ENCODE assay signal across 19 cellular contexts in genomic region chr12:53603804-53604203, GRCh38. TPM values are rescaled to one million over a fixed set of nuclear protein-coding genes. Genes with fewer than 3 reads are reported as not detected.
DNase-seq lines count a peak whose midpoint lies in the region; ATAC-seq, FAIRE-seq and TF ChIP-seq lines count a peak whose summit lies in the region.
"Had no signal": no experiment of that assay in that cellular context is flagged by ENCODE, and none has a peak within 500 bp of the region (broad histone marks: within the 10 kb centered on the region; RNA-seq: fewer than 3 reads in every experiment).

No MANE protein-coding gene starts in this region.

- no peak overlapping the region for H3K4me3 ChIP-seq in DND-41 (ENCODE audit: low read depth in 1 of 2, low read length in 2 of 2)
- peak overlapping the region in 7 of 59 donors; percentile 1 to 33 (median 15) for H3K4me3 ChIP-seq in dorsolateral prefrontal cortex
- H3K4me3 ChIP-seq: vagina had no signal

- peak overlapping the region; percentile 93 for H3K27ac Mint-ChIP-seq in nephron progenitor cell
- H3K27ac Mint-ChIP-seq: T-helper 1 cell treated with Interleukin-12 subunit alpha and Interleukin-12 subunit beta and Interleukin-4 antibody, amounts not matched to agents 30 μg/mL and 1 μg/mL, for 36 hours had no signal

- intact Hi-C loops in dorsolateral prefrontal cortex (cut with DNase I) = loop anchor here (2.0 to 5.0 kb wide), 3 partner anchors 19 to 73 kb away; partner anchors contain the start of gene ATP5MC2 (in 2 of the 2)

- H3K9me3 ChIP-seq in DND-41 (ENCODE audit: insufficient read depth, low read length, severe bottlenecking) = no peaks in the 10 kb centered on the region
- H3K9me3 ChIP-seq: vagina had no signal

- H3K27me3 ChIP-seq in DND-41 (ENCODE audit: insufficient read depth, low read length, poor library complexity) (no peaks in the 10 kb centered on the region), dorsolateral prefrontal cortex (no peaks in the 10 kb centered on the region)
- H3K27me3 ChIP-seq: vagina had no signal

- no peaks in the 10 kb centered on the region for H3K27me3 Mint-ChIP-seq in nephron progenitor cell (ENCODE audit: low read depth, poor library complexity)
- H3K27me3 Mint-ChIP-seq: memory B cell; stimulated activated memory B cell treated with anti-CD40 and anti-IgM and Interleukin-4, amounts not matched to agents 10 μg/mL and 1 μg/mL and 100 μg/mL, for 72 hours had no signal

- peaks cover 7% of the 10 kb centered on the region for H3K36me3 ChIP-seq in DND-41 (ENCODE audit: insufficient read depth, low read length)
- H3K36me3 ChIP-seq: vagina had no signal

- DNase-seq in DND-41 (no peak), NAMALWA (ENCODE audit: low spot score) (peak; percentile 43), dorsolateral prefrontal cortex (peak in 1 of 10 donors; percentile 22), nephron progenitor cell (no peak), NCI-H1092 (lab: John Stamatoyannopoulos, UW) (no peak), GM19239 (ENCODE audit: insufficient read length, low spot score) (no peak)
- DNase-seq: activated CD4-positive, alpha-beta T cell treated with anti-CD3 and anti-CD28 coated beads for 1 hour; activated naive CD4-positive, alpha-beta T cell treated with Interleukin-2 at 50 U/mL for 16 hours; EL; foreskin fibroblast; KBM-7; NCI-H1436 had no signal

- no peaks in the 10 kb centered on the region for H4K20me1 ChIP-seq in DND-41 (ENCODE audit: insufficient read depth, low read length)

- H3K36me3 Mint-ChIP-seq in nephron progenitor cell (ENCODE audit: low read depth) = peaks cover 30% of the 10 kb centered on the region

- H3K4me1 ChIP-seq in DND-41 (ENCODE audit: insufficient read depth, low read length) = peaks cover 17% of the 10 kb centered on the region

- peaks cover 46% of the 10 kb centered on the region for H3K4me1 Mint-ChIP-seq in nephron progenitor cell

- no peak for FAIRE-seq in GM19239 (lab: Jason Lieb, UNC)

- no peak overlapping the region for H2AFZ ChIP-seq in DND-41 (ENCODE audit: low read depth, low read length)

- peak overlapping the region; percentile 15; the same call in 1 of the 2 replicates for H3K9ac ChIP-seq in DND-41 (ENCODE audit: low read depth, low read length)

- ATAC-seq in DND-41 (ENCODE audit: insufficient read depth, low read depth) (no peak), HG03565 (IDR thresholded peaks at IDR 0.05; ENCODE audit: unreplicated experiment) (no peak)
- ATAC-seq: Panc1; stimulated activated memory B cell treated with anti-CD40 and anti-IgM and Interleukin-4, amounts not matched to agents 10 μg/mL and 1 μg/mL and 100 μg/mL, for 72 hours had no signal

- peaks cover 33% of the 10 kb centered on the region; the same call in 1 of the 2 replicates for H3K79me2 ChIP-seq in DND-41 (ENCODE audit: insufficient read depth, low read length)

- TF ChIP-seq CTCF in DND-41 (IDR thresholded peaks at IDR 0.05; ENCODE audit: borderline replicate concordance, extremely low read depth, low read length, poor library complexity, severe bottlenecking) = no peak
- peak in 1 of 56 donors; percentile 11 for TF ChIP-seq CTCF in dorsolateral prefrontal cortex (IDR thresholded peaks at IDR 0.05 in 54 of 56, conservative IDR thresholded peaks at IDR 0.05 in 2 of 56; ENCODE audit: low read depth in 1 of 56, partially characterized antibody in 56 of 56)
- no peak for TF ChIP-seq CTCF in nephron progenitor cell (IDR thresholded peaks at IDR 0.05)

- H3K4me3 Mint-ChIP-seq in nephron progenitor cell = peak overlapping the region; percentile 61
- H3K4me3 Mint-ChIP-seq: CD14-positive monocyte; memory B cell; stimulated activated memory B cell treated with anti-CD40 and anti-IgM and Interleukin-4, amounts not matched to agents 10 μg/mL and 1 μg/mL and 100 μg/mL, for 72 hours; T-helper 1 cell treated with Interleukin-12 subunit alpha and Interleukin-12 subunit beta and Interleukin-4 antibody, amounts not matched to agents 30 μg/mL and 1 μg/mL, for 36 hours had no signal

- peak overlapping the region; percentile 22 for H3K4me2 ChIP-seq in DND-41 (ENCODE audit: insufficient read depth, low read length)

- no peaks in the 10 kb centered on the region for H3K9me3 Mint-ChIP-seq in nephron progenitor cell
- H3K9me3 Mint-ChIP-seq: CD14-positive monocyte; memory B cell; stimulated activated memory B cell treated with anti-CD40 and anti-IgM and Interleukin-4, amounts not matched to agents 10 μg/mL and 1 μg/mL and 100 μg/mL, for 72 hours; T-helper 1 cell treated with Interleukin-12 subunit alpha and Interleukin-12 subunit beta and Interleukin-4 antibody, amounts not matched to agents 30 μg/mL and 1 μg/mL, for 36 hours had no signal

- H3K27ac ChIP-seq in DND-41 (ENCODE audit: low read length) = peak overlapping the region; percentile 53
- peak overlapping the region in 58 of 59 donors; percentile 77 to 98 (median 93) for H3K27ac ChIP-seq in dorsolateral prefrontal cortex
- H3K27ac ChIP-seq: vagina had no signal

RNA-seq across cellular contexts. Expression of gene ATF7, which starts 22.4 kb away (rescaled TPM):
- 10 to 100 TPM; 24.9 to 81.0 (median 39.7) TPM for total RNA-seq in dorsolateral prefrontal cortex
